12 cellular contexts compared by ENCODE assay signal in genomic region chr4:85783483-85783882, GRCh38.
A peak's percentile ranks its signal among the peaks of the same experiment; 100 is the strongest.
DNase-seq lines count a peak whose midpoint lies in the region; ATAC-seq lines count a peak whose summit lies in the region.
"Had no signal": no experiment of that assay in that cellular context is flagged by ENCODE, and none has a peak within 500 bp of the region (broad histone marks: within the 10 kb centered on the region; RNA-seq: fewer than 3 reads in every experiment).

No MANE protein-coding gene starts in this region.

- peak; percentile 39 for ATAC-seq in GM18870 (IDR thresholded peaks at IDR 0.05; ENCODE audit: unreplicated experiment)
- ATAC-seq in HG03432 (IDR thresholded peaks at IDR 0.05; ENCODE audit: unreplicated experiment), result peak; percentile 26
- ATAC-seq in GM21737 (IDR thresholded peaks at IDR 0.05; ENCODE audit: unreplicated experiment), result no peak
- no peak for ATAC-seq in GM21526 (IDR thresholded peaks at IDR 0.05; ENCODE audit: low FRiP score, unreplicated experiment)
- ATAC-seq: mucosa of descending colon, Panc1 had no signal

- DNase-seq in dermis blood vessel endothelial cell, result peak; percentile 96
- DNase-seq in renal cortical epithelial cell (ENCODE audit: low read depth), result peak; percentile 87
- DNase-seq in activated effector memory CD4-positive, alpha-beta T cell treated with anti-CD3 and anti-CD28 coated beads, Interleukin-2, amount 50 U/mL, for 16 hours, result no peak
- DNase-seq in NCI-H146 treated with DMSO at 0.1 percent for 48 hours (lab: John Stamatoyannopoulos, UW; ENCODE audit: unreplicated experiment), result no peak
- DNase-seq: activated CD4-positive, alpha-beta T cell treated with anti-CD3 and anti-CD28 coated beads for 48 hours; mucosa of descending colon; NCI-H1436 had no signal

Comparison
In these comparisons a context has a peak if more than half of its experiments do, and no peak if none do; other contexts are left out.
1. ATAC-seq: peak in GM18870 (single experiment) and HG03432 (single experiment); none in GM21737 (single experiment) and GM21526 (single experiment).
2. DNase-seq: peak in dermis blood vessel endothelial cell (single experiment) and renal cortical epithelial cell (single experiment); none in activated effector memory CD4-positive, alpha-beta T cell treated with anti-CD3 and anti-CD28 coated beads, Interleukin-2, amount 50 U/mL, for 16 hours (single experiment) and NCI-H146 treated with DMSO at 0.1 percent for 48 hours (single experiment).